ENCODE assay signal across 8 cellular contexts in genomic region chr2:237694423-237695194, GRCh38.
DNase-seq lines count a peak whose midpoint lies in the region; ATAC-seq and TF ChIP-seq lines count a peak whose summit lies in the region.

No MANE protein-coding gene starts in this region.

- H3K27me3 ChIP-seq in PC-3 (ENCODE audit: low read length) (no peaks in the 10 kb centered on the region), skeletal muscle satellite cell (ENCODE audit: control insufficient read depth, insufficient read depth, low read length) (no peaks in the 10 kb centered on the region)

- H3K4me3 ChIP-seq in PC-3 (ENCODE audit: low read length) (peak overlapping the region; percentile 94), epithelial cell of proximal tubule (ENCODE audit: low read depth, low read length) (peak overlapping the region; percentile 93), skeletal muscle satellite cell (ENCODE audit: low read length) (peak overlapping the region; percentile 86)

- H3F3A ChIP-seq in PC-3 (ENCODE audit: low read length, unreplicated experiment): peaks cover 10% of the 10 kb centered on the region

- H2AFZ ChIP-seq in PC-3 (ENCODE audit: low read length): no peak overlapping the region

- no peaks in the 10 kb centered on the region for H3K9me2 ChIP-seq in PC-3 (replicated peaks; ENCODE audit: low read length)

- POLR2A ChIA-PET in PC-3 (lab: Charles Lee; ENCODE audit: unreplicated experiment): interaction anchor here (0.7 kb wide), 1 partner anchor 37 kb away, joined by 3 read pairs; no protein-coding TSS in a partner anchor

- peaks cover 79% of the 10 kb centered on the region for H3K79me2 ChIP-seq in PC-3 (ENCODE audit: low read length)

- peaks cover 54% of the 10 kb centered on the region for H4K20me1 ChIP-seq in PC-3 (ENCODE audit: low read length)

- H3K4me1 ChIP-seq in PC-3 (ENCODE audit: insufficient read depth, low read length) (peaks cover 45% of the 10 kb centered on the region), skeletal muscle satellite cell (ENCODE audit: control insufficient read depth, insufficient read depth, low read length) (peaks cover 54% of the 10 kb centered on the region)

- H3K36me3 ChIP-seq in PC-3 (ENCODE audit: low read depth, low read length) (no peaks in the 10 kb centered on the region), skeletal muscle satellite cell (ENCODE audit: insufficient read depth, low read length) (no peaks in the 10 kb centered on the region)

- CTCF ChIA-PET in PC-3 (lab: Charles Lee): no interaction called here

- peak; percentile 17 for TF ChIP-seq POLR2A in GM15510 (IDR thresholded peaks at IDR 0.05; ENCODE audit: borderline replicate concordance, extremely low read depth, insufficient read length)

- BruUV-seq in PC-3 (replicated peaks; lab: Mats Ljungman, UMichigan): TSS peak; percentile 33

- DNase-seq in PC-3 (no peak), epithelial cell of proximal tubule (ENCODE audit: low read depth) (no peak), NCI-H146 treated with DMSO at 0.1 percent for 48 hours (lab: John Stamatoyannopoulos, UW; ENCODE audit: unreplicated experiment) (no peak), NCI-H2081 (lab: John Stamatoyannopoulos, UW) (no peak), NCI-H2171 treated with DMSO at 0.1 percent for 48 hours (lab: John Stamatoyannopoulos, UW) (no peak), NCI-H526 (lab: John Stamatoyannopoulos, UW) (no peak)

- H3K4me2 ChIP-seq in PC-3 (ENCODE audit: low read length): peak overlapping the region; percentile 93
- peak overlapping the region; percentile 88 for H3K4me2 ChIP-seq in skeletal muscle satellite cell (ENCODE audit: low read length)

- H3K9me3 ChIP-seq in PC-3 (ENCODE audit: low read length) (no peaks in the 10 kb centered on the region), skeletal muscle satellite cell (replicated peaks; ENCODE audit: low read length) (no peaks in the 10 kb centered on the region)

- TF ChIP-seq CTCF in PC-3 (conservative IDR thresholded peaks at IDR 0.05; ENCODE audit: low read depth, low read length) (no peak), epithelial cell of proximal tubule (conservative IDR thresholded peaks at IDR 0.05; ENCODE audit: low read depth, low read length) (no peak)

- H3K9ac ChIP-seq in PC-3 (ENCODE audit: low read length) (peak overlapping the region; percentile 99; the same call in 1 of the 2 replicates), skeletal muscle satellite cell (ENCODE audit: low read depth, low read length) (peak overlapping the region; percentile 96)

- H3K27ac ChIP-seq in PC-3 (ENCODE audit: low read length): peak overlapping the region; percentile 91

- no peak for ATAC-seq in PC-3

- intact Hi-C loops in PC-3 (cut with micrococcal nuclease): loop anchor here (1.0 to 10.0 kb wide), 3 partner anchors 21 to 207 kb away; partner anchors contain the start of genes MLPH and RAMP1
